1 cellular context compared by ENCODE assay signal in genomic region chr7:154777023-154777422, GRCh38.
TF ChIP-seq lines count a peak whose summit lies in the region.

No MANE protein-coding gene starts in this region.

TF ChIP-seq in K562, 482 proteins besides CTCF, POLR2A, EP300 and RAD21 (continued from another document):
- TF ChIP-seq ZBTB40 (IDR thresholded peaks at IDR 0.05) = no peak
- no peak for TF ChIP-seq ZBTB40 (CRISPR knock-in tag; IDR thresholded peaks at IDR 0.05)
- TF ChIP-seq E2F4 (CRISPR knock-in tag; IDR thresholded peaks at IDR 0.05; ENCODE audit: low read depth) = no peak
